In genomic region chr7:1953199-1954190, GRCh38 we compare ENCODE assay signal across 19 cellular contexts.
A peak's percentile ranks its signal among the peaks of the same experiment; 100 is the strongest.
DNase-seq lines count a peak whose midpoint lies in the region; ATAC-seq, FAIRE-seq and TF ChIP-seq lines count a peak whose summit lies in the region.
"Had no signal": no experiment of that assay in that cellular context is flagged by ENCODE, and none has a peak within 500 bp of the region (broad histone marks: within the 10 kb centered on the region; RNA-seq: fewer than 3 reads in every experiment).

No MANE protein-coding gene starts in this region.

- H3K4me3 ChIP-seq in left ventricle myocardium inferior, result no peak overlapping the region
- no peak overlapping the region for H3K4me3 ChIP-seq in lower lobe of right lung
- H3K4me3 ChIP-seq in psoas muscle, result no peak overlapping the region
- H3K4me3 ChIP-seq: A549, HAP-1 had no signal

- H3K27me3 ChIP-seq in left ventricle myocardium inferior (ENCODE audit: low read depth) (no peaks in the 10 kb centered on the region), lower lobe of right lung (ENCODE audit: low read depth) (no peaks in the 10 kb centered on the region), psoas muscle (ENCODE audit: insufficient read depth in 3 of 3, low read length in 2 of 3) (no peaks in the 10 kb centered on the region)

- TF ChIP-seq CTCF in left ventricle myocardium inferior (IDR thresholded peaks at IDR 0.05; ENCODE audit: borderline replicate concordance) (no peak), lower lobe of right lung (IDR thresholded peaks at IDR 0.05) (no peak), psoas muscle (IDR thresholded peaks at IDR 0.05) (no peak)

- intact Hi-C loops in Right ventricle myocardium inferior (cut with DNase I), result no loop called here
- intact Hi-C loops in left ventricle myocardium inferior (cut with micrococcal nuclease), result no loop called here
- intact Hi-C loops in lower lobe of right lung (cut with DNase I), result no loop called here
- intact Hi-C loops in psoas muscle (cut with DNase I), result no loop called here

- H3K4me1 ChIP-seq in left ventricle myocardium inferior (peaks cover 13% of the 10 kb centered on the region), lower lobe of right lung (peaks cover 16% of the 10 kb centered on the region), psoas muscle (peaks cover 14% of the 10 kb centered on the region)
- H3K4me1 ChIP-seq: A549, Caco-2, HAP-1 had no signal

- DNase-seq in Right ventricle myocardium inferior (ENCODE audit: missing footprints), result peak; percentile 69
- DNase-seq in left ventricle myocardium inferior, result no peak
- no peak for DNase-seq in HTR-8/SVneo (ENCODE audit: insufficient read length, low spot score)
- DNase-seq in lower lobe of right lung, result peak; percentile 42
- DNase-seq in psoas muscle, result peak; percentile 10 to 44
- DNase-seq in NCI-H1436 (lab: John Stamatoyannopoulos, UW), result no peak
- DNase-seq: AML-193, Caco-2 had no signal

- peak; percentile 16 for FAIRE-seq in HTR-8/SVneo (lab: Jason Lieb, UNC)
- FAIRE-seq: A549, D721Med, G401.6, GM12891, GM19239 had no signal

- no peak overlapping the region for H3K27ac ChIP-seq in left ventricle myocardium inferior (replicated peaks)
- H3K27ac ChIP-seq in lower lobe of right lung, result no peak overlapping the region
- H3K27ac ChIP-seq in psoas muscle, result no peak overlapping the region
- H3K27ac ChIP-seq: 22Rv1, A549, C4-2B, HL-60 had no signal

- peaks cover 2% of the 10 kb centered on the region for H3K9me3 ChIP-seq in left ventricle myocardium inferior (replicated peaks)
- no peaks in the 10 kb centered on the region for H3K9me3 ChIP-seq in lower lobe of right lung
- no peaks in the 10 kb centered on the region for H3K9me3 ChIP-seq in psoas muscle
- H3K9me3 ChIP-seq: A549, Caco-2, HAP-1 had no signal

- H3K36me3 ChIP-seq in left ventricle myocardium inferior, result peaks cover 8% of the 10 kb centered on the region
- peaks cover 12% of the 10 kb centered on the region for H3K36me3 ChIP-seq in lower lobe of right lung
- H3K36me3 ChIP-seq in psoas muscle (ENCODE audit: insufficient read depth in 1 of 2, low read depth in 1 of 2), result peaks cover 0 to 7% of the 10 kb centered on the region in 2 donors
- H3K36me3 ChIP-seq: HAP-1 had no signal

- whole genome bisulfite sequencing in psoas muscle, 3 donors, result 92 to 94% (median 93%) methylated on average over 45 of the region's 45 CpGs

- ATAC-seq in Right ventricle myocardium inferior (no peak), lower lobe of right lung (no peak), psoas muscle (no peak), HG02798 (IDR thresholded peaks at IDR 0.05; ENCODE audit: poor library complexity, unreplicated experiment) (no peak), HG03439 (IDR thresholded peaks at IDR 0.05; ENCODE audit: unreplicated experiment) (no peak)
- ATAC-seq: A549 had no signal

Comparison
In these comparisons a context has a peak if more than half of its experiments do, and no peak if none do; other contexts are left out.
1. DNase-seq: peak in Right ventricle myocardium inferior (single experiment), lower lobe of right lung (single experiment) and psoas muscle (2 of 2); none in left ventricle myocardium inferior (single experiment), HTR-8/SVneo (single experiment) and NCI-H1436 (single experiment).